10 cellular contexts compared by ENCODE assay signal in genomic region chr9:128067622-128067897, GRCh38. TPM values are rescaled to one million over a fixed set of nuclear protein-coding genes. Genes with fewer than 3 reads are reported as not detected.
DNase-seq lines count a peak whose midpoint lies in the region; TF ChIP-seq lines count a peak whose summit lies in the region.
"Had no signal": no experiment of that assay in that cellular context is flagged by ENCODE, and none has a peak within 500 bp of the region (broad histone marks: within the 10 kb centered on the region; RNA-seq: fewer than 3 reads in every experiment).

No MANE protein-coding gene starts in this region.

- intact Hi-C loops in ascending aorta (cut with DNase I) (loop anchor here (1.0 kb wide), 1 partner anchor 86 kb away; no protein-coding TSS in a partner anchor), testis (cut with DNase I; ENCODE audit: low total_unique reads) (no loop called here)

- H3K56ac ChIP-seq in H9 (ENCODE audit: insufficient read length, low read depth, low read length) = no peak overlapping the region

- no peak for TF ChIP-seq POLR2A in testis (IDR thresholded peaks at IDR 0.05)

- peak overlapping the region; percentile 74 for H3K9ac ChIP-seq in H9 (ENCODE audit: extremely low read depth, insufficient read length, low read length)

- no peak overlapping the region; the same call in 1 of the 2 replicates for H3K4ac ChIP-seq in H9 (ENCODE audit: low read depth, low read length)

- no peaks in the 10 kb centered on the region for H3K4me1 ChIP-seq in H9 (ENCODE audit: insufficient read depth, low read length)
- peaks cover 18 to 35% of the 10 kb centered on the region in 2 donors for H3K4me1 ChIP-seq in ascending aorta
- peaks cover 34% of the 10 kb centered on the region for H3K4me1 ChIP-seq in testis

- H3K27ac Mint-ChIP-seq in H9 = no peak overlapping the region
- H3K27ac Mint-ChIP-seq: activated T-helper 2 cell treated with anti-CD3 and anti-CD28 coated beads, Interferon-gamma antibody, Interleukin-2, Interleukin-4, amounts not matched to agents 10 μg/mL and 5 μg/mL and 100 μg/mL, durations not matched to agents 14 hours and 24 hours and 36 hours; stimulated activated memory B cell treated with anti-CD40 and anti-IgM and Interleukin-4, amounts not matched to agents 10 μg/mL and 1 μg/mL and 100 μg/mL, for 72 hours had no signal

- H3K27me3 Mint-ChIP-seq in H9 (ENCODE audit: low read depth) = no peaks in the 10 kb centered on the region
- H3K27me3 Mint-ChIP-seq: stimulated activated memory B cell treated with anti-CD40 and anti-IgM and Interleukin-4, amounts not matched to agents 10 μg/mL and 1 μg/mL and 100 μg/mL, for 72 hours had no signal

- H2BK120ac ChIP-seq in H9 (ENCODE audit: low read depth, low read length, poor library complexity, severe bottlenecking) = no peak overlapping the region

- no peak overlapping the region for H3K4me3 Mint-ChIP-seq in H9
- H3K4me3 Mint-ChIP-seq: stimulated activated memory B cell treated with anti-CD40 and anti-IgM and Interleukin-4, amounts not matched to agents 10 μg/mL and 1 μg/mL and 100 μg/mL, for 72 hours had no signal

- WGBS in H9 (ENCODE audit: extremely low coverage, insufficient read length, low lambda C conversion rate) = no CpG with 5 or more reads among the region's 9 CpGs
- WGBS in testis, 2 donors = 1 to 2% methylated on average over 9 of the region's 9 CpGs

- H3K23me2 ChIP-seq in H9 (ENCODE audit: insufficient read length, low read depth, low read length, poor library complexity, severe bottlenecking) = peaks cover 16% of the 10 kb centered on the region

- no peak overlapping the region for H4K5ac ChIP-seq in H9 (ENCODE audit: insufficient read length, low read depth, low read length)

- H3K79me1 ChIP-seq in H9 (ENCODE audit: insufficient read depth, low read depth, low read length, poor library complexity, severe bottlenecking) = no peaks in the 10 kb centered on the region

- peaks cover 5% of the 10 kb centered on the region; the same call in 1 of the 2 replicates for H3K79me2 ChIP-seq in H9 (ENCODE audit: insufficient read depth, low read length)

- no peak overlapping the region for H2AK5ac ChIP-seq in H9 (ENCODE audit: insufficient read length, low read length)

- H4K20me1 ChIP-seq in H9 (ENCODE audit: control insufficient read depth, insufficient read depth, insufficient read length) = no peaks in the 10 kb centered on the region

- no peak overlapping the region for H2BK20ac ChIP-seq in H9 (ENCODE audit: low read depth, low read length, poor library complexity, severe bottlenecking)

- H3K9me3 ChIP-seq in H9 (ENCODE audit: control insufficient read depth, low read depth, low read length) = no peaks in the 10 kb centered on the region
- H3K9me3 ChIP-seq in ascending aorta = no peaks in the 10 kb centered on the region
- H3K9me3 ChIP-seq in testis = no peaks in the 10 kb centered on the region

- no peak overlapping the region for H2BK15ac ChIP-seq in H9 (ENCODE audit: low read depth, low read length)

- H3K18ac ChIP-seq in H9 (ENCODE audit: insufficient read length, low read depth, low read length) = peak overlapping the region; percentile 82

- H2BK12ac ChIP-seq in H9 (ENCODE audit: insufficient read length, low read depth, low read length) = no peak overlapping the region

- H3K4me2 ChIP-seq in H9 (ENCODE audit: insufficient read depth, insufficient read length, low read length) = peak overlapping the region; percentile 82

- H3K23ac ChIP-seq in H9 (ENCODE audit: insufficient read length, low read depth, low read length) = no peak overlapping the region

- no peak overlapping the region for H2AFZ ChIP-seq in H9 (ENCODE audit: low read length)

- H2BK5ac ChIP-seq in H9 (ENCODE audit: insufficient read length, low read length) = peak overlapping the region; percentile 11

- H3K27ac ChIP-seq in H9 (ENCODE audit: insufficient read length, low read depth, low read length) (peak overlapping the region; percentile 83), ascending aorta (peak overlapping the region; percentile 95 to 99), testis (peak overlapping the region; percentile 75 to 100)

- peaks cover 7 to 13% (median 9%) of the 10 kb centered on the region in 3 experiments; a peak in 6 of 7 replicates for H3K36me3 Mint-ChIP-seq in H9 (ENCODE audit: insufficient read depth in 1 of 3, low read depth in 3 of 3)

- peak overlapping the region; percentile 78; the same call in 1 of the 2 replicates for H3K14ac ChIP-seq in H9 (ENCODE audit: insufficient read depth, low read length)

- no peaks in the 10 kb centered on the region for H3K27me3 ChIP-seq in H9 (ENCODE audit: insufficient read depth, low read length)
- no peaks in the 10 kb centered on the region for H3K27me3 ChIP-seq in ascending aorta
- H3K27me3 ChIP-seq in kidney epithelial cell (ENCODE audit: control insufficient read depth, insufficient read depth, low read length) = no peaks in the 10 kb centered on the region
- no peaks in the 10 kb centered on the region for H3K27me3 ChIP-seq in testis

- H4K91ac ChIP-seq in H9 (ENCODE audit: insufficient read length, low read depth, low read length) = no peak overlapping the region

- DNase-seq in H9 (no peak), ascending aorta (ENCODE audit: low spot score in 2 of 2) (no peak), kidney epithelial cell (ENCODE audit: low read depth) (no peak), testis (no peak), UCSD-AML1 (lab: John Stamatoyannopoulos, UW; ENCODE audit: unreplicated experiment) (no peak), GM10266 (ENCODE audit: extremely low spot score) (no peak), amniotic stem cell (lab: John Stamatoyannopoulos, UW) (no peak)
- no peak for DNase-seq in stimulated activated CD4-positive, alpha-beta T cell treated with anti-CD3 and anti-CD28 coated beads, Interleukin-15, amount 100 ng/mL, for 24 hours

- H3K9me3 Mint-ChIP-seq in H9 = no peaks in the 10 kb centered on the region
- H3K9me3 Mint-ChIP-seq: activated T-helper 2 cell treated with anti-CD3 and anti-CD28 coated beads, Interferon-gamma antibody, Interleukin-2, Interleukin-4, amounts not matched to agents 10 μg/mL and 5 μg/mL and 100 μg/mL, durations not matched to agents 14 hours and 24 hours and 36 hours; stimulated activated memory B cell treated with anti-CD40 and anti-IgM and Interleukin-4, amounts not matched to agents 10 μg/mL and 1 μg/mL and 100 μg/mL, for 72 hours had no signal

- TF ChIP-seq CTCF in H9 (conservative IDR thresholded peaks at IDR 0.05) = no peak
- TF ChIP-seq CTCF in ascending aorta (IDR thresholded peaks at IDR 0.05) = no peak
- no peak for TF ChIP-seq CTCF in kidney epithelial cell (IDR thresholded peaks at IDR 0.05; ENCODE audit: insufficient read depth, low read length, poor library complexity, severe bottlenecking)
- TF ChIP-seq CTCF in testis (IDR thresholded peaks at IDR 0.05) = no peak
- TF ChIP-seq CTCF in GM10266 (IDR thresholded peaks at IDR 0.05; ENCODE audit: control insufficient read depth, insufficient read depth, low read depth, missing control alignments) = no peak

- H3K4me1 Mint-ChIP-seq in H9 = peaks cover 30 to 34% of the 10 kb centered on the region in 2 experiments

- H3K4me3 ChIP-seq in ascending aorta = peak overlapping the region; percentile 62 to 91
- peak overlapping the region; percentile 65 for H3K4me3 ChIP-seq in kidney epithelial cell (ENCODE audit: low read depth, low read length)
- H3K4me3 ChIP-seq in testis = peak overlapping the region; percentile 85 to 90

- no peak overlapping the region for H4K8ac ChIP-seq in H9 (replicated peaks; ENCODE audit: insufficient read length, low read depth, low read length)

- H3T11ph ChIP-seq in H9 (ENCODE audit: low read length) = no peak overlapping the region

- peaks cover 11 to 13% of the 10 kb centered on the region in 2 donors for H3K36me3 ChIP-seq in ascending aorta
- H3K36me3 ChIP-seq in kidney epithelial cell (ENCODE audit: control insufficient read depth, insufficient read depth, low read length) = peaks cover 2% of the 10 kb centered on the region
- H3K36me3 ChIP-seq in testis (ENCODE audit: low read depth, missing control alignments) = no peaks in the 10 kb centered on the region

RNA-seq across cellular contexts. Expression of gene NAIF1, which starts 0.4 kb away (rescaled TPM):
- total RNA-seq in H9 (2021) (6.3 TPM in 2 replicates), ascending aorta (48.2 TPM), kidney epithelial cell (13.6 and 14.2 TPM in 2 replicates), testis (10 to 100 TPM; 18.5 to 19.4 TPM)
- polyA plus RNA-seq in testis (ENCODE audit: insufficient read depth, low read depth, low replicate concordance) = 25.1 TPM

RNA-seq across cellular contexts. Expression of gene SLC25A25, which starts 0.5 kb away (rescaled TPM):
- total RNA-seq in H9 (2021) (16.0 and 16.9 TPM in 2 replicates), ascending aorta (27.4 TPM), kidney epithelial cell (22.8 and 24.5 TPM in 2 replicates), testis (10 to 100 TPM; 19.1 to 21.1 TPM)
- polyA plus RNA-seq in testis (ENCODE audit: insufficient read depth, low read depth, low replicate concordance) = 15.0 TPM

RNA-seq across cellular contexts. Expression of gene PTGES2, which starts 60.0 kb away (rescaled TPM):
- total RNA-seq in H9 (2021) (60.4 and 63.9 TPM in 2 replicates), ascending aorta (97.2 TPM), kidney epithelial cell (81.2 and 98.4 TPM in 2 replicates), testis (10 to 100 TPM; 95.8 to 96.4 TPM)
- polyA plus RNA-seq in testis (ENCODE audit: insufficient read depth, low read depth, low replicate concordance) = 53.1 TPM
